ENCODE assay signal across 20 cellular contexts in genomic region chr3:25495726-25496125, GRCh38.
DNase-seq lines count a peak whose midpoint lies in the region; ATAC-seq and TF ChIP-seq lines count a peak whose summit lies in the region.
"Had no signal": no experiment of that assay in that cellular context is flagged by ENCODE, and none has a peak within 500 bp of the region (broad histone marks: within the 10 kb centered on the region; RNA-seq: fewer than 3 reads in every experiment).

No MANE protein-coding gene starts in this region.

- DNase-seq in AG10803 (ENCODE audit: low read depth) (peak; percentile 33), amniotic epithelial cell (ENCODE audit: low read depth) (peak; percentile 60), iris pigment epithelial cell (ENCODE audit: low read depth) (peak; percentile 59), retinal pigment epithelial cell (ENCODE audit: low read depth) (peak; percentile 77), activated gamma-delta T cell (lab: John Stamatoyannopoulos, UW) (no peak)
- DNase-seq in activated CD4-positive, CD25-positive, alpha-beta regulatory T cell (lab: John Stamatoyannopoulos, UW), result no peak
- DNase-seq: CD4-positive, CD25-positive, alpha-beta regulatory T cell; CD8-positive, alpha-beta memory T cell; COR-L47; DMS 273 treated with DMSO at 0.1 percent for 48 hours; DMS53; DND-41; EL; H9; KBM-7 had no signal

- TF ChIP-seq CTCF in AG10803 (conservative IDR thresholded peaks at IDR 0.05; ENCODE audit: low read length), result no peak
- no peak for TF ChIP-seq CTCF in retinal pigment epithelial cell (conservative IDR thresholded peaks at IDR 0.05; ENCODE audit: low read depth, low read length)

- ATAC-seq in GM21423 (IDR thresholded peaks at IDR 0.05; ENCODE audit: unreplicated experiment) (no peak), GM19452 (IDR thresholded peaks at IDR 0.05; ENCODE audit: unreplicated experiment) (no peak)
- ATAC-seq: GM12878, HepG2 had no signal

- H3K4me3 ChIP-seq in AG10803 (ENCODE audit: low read length) (no peak overlapping the region), retinal pigment epithelial cell (ENCODE audit: low read length) (no peak overlapping the region)
- H3K4me3 ChIP-seq: BLaER1 treated with 17β-estradiol and CSF1 and Interleukin-3, amounts not matched to agents 10 nM and 100 nM; GM12878 had no signal

Comparison
In these comparisons a context has a peak if more than half of its experiments do, and no peak if none do; other contexts are left out.
1. DNase-seq: peak in AG10803 (single experiment), amniotic epithelial cell (single experiment), iris pigment epithelial cell (single experiment) and retinal pigment epithelial cell (single experiment); none in activated gamma-delta T cell (single experiment) and activated CD4-positive, CD25-positive, alpha-beta regulatory T cell (0 of 4).